In genomic region chr17:47663997-47664941, GRCh38 we compare ENCODE assay signal across 9 cellular contexts. TPM values are rescaled to one million over a fixed set of nuclear protein-coding genes. Genes with fewer than 3 reads are reported as not detected.
A peak's percentile ranks its signal among the peaks of the same experiment; 100 is the strongest.
DNase-seq lines count a peak whose midpoint lies in the region; ATAC-seq, FAIRE-seq and TF ChIP-seq lines count a peak whose summit lies in the region.
"Had no signal": no experiment of that assay in that cellular context is flagged by ENCODE, and none has a peak within 500 bp of the region (broad histone marks: within the 10 kb centered on the region; RNA-seq: fewer than 3 reads in every experiment).

No MANE protein-coding gene starts in this region.

- H3K27me3 ChIP-seq in KMS-11 (ENCODE audit: insufficient read depth, low read depth) (no peaks in the 10 kb centered on the region), osteoblast (ENCODE audit: insufficient read depth, low read length) (no peaks in the 10 kb centered on the region)

- no peaks in the 10 kb centered on the region for H3K9me3 Mint-ChIP-seq in type B pancreatic cell
- H3K9me3 Mint-ChIP-seq: dendritic cell treated with granulocyte-macrophage colony-stimulating factor and Interleukin-4, amounts not matched to agents 40 ng/mL and 50 ng/mL, for 4 days had no signal

- DNase-seq in DMS53 treated with DMSO at 0.1 percent for 48 hours (lab: John Stamatoyannopoulos, UW; ENCODE audit: unreplicated experiment) (peak; percentile 66), RCC 7860 (ENCODE audit: low spot score) (peak; percentile 54), fibroblast of the conjunctiva (ENCODE audit: low read depth) (peak; percentile 47), osteoblast (ENCODE audit: insufficient read length, low spot score, missing footprints) (peak; percentile 44), type B pancreatic cell (ENCODE audit: extremely low spot score, unreplicated experiment) (no peak)
- peak; percentile 24 to 43 for DNase-seq in activated T-helper 1 cell treated with anti-CD3 and anti-CD28 coated beads, Interleukin-2, amount 50 U/mL, for 16 hours (ENCODE audit: low read depth in 1 of 2, low spot score in 1 of 2)

- no peak overlapping the region for H3K27ac Mint-ChIP-seq in type B pancreatic cell
- H3K27ac Mint-ChIP-seq: dendritic cell treated with granulocyte-macrophage colony-stimulating factor and Interleukin-4, amounts not matched to agents 40 ng/mL and 50 ng/mL, for 4 days had no signal

- H3K4me1 Mint-ChIP-seq in type B pancreatic cell (ENCODE audit: unreplicated experiment): peaks cover 6% of the 10 kb centered on the region

- no peak for FAIRE-seq in RCC 7860 (lab: Jason Lieb, UNC)

- TF ChIP-seq CTCF in KMS-11 (conservative IDR thresholded peaks at IDR 0.05; ENCODE audit: low read depth, low read length) (peak; percentile 82), osteoblast (IDR thresholded peaks at IDR 0.05; ENCODE audit: extremely low read depth, low read depth, low read length) (peak; percentile 80), type B pancreatic cell (conservative IDR thresholded peaks at IDR 0.05) (peak; percentile 92)

- no peaks in the 10 kb centered on the region for H3K9me3 ChIP-seq in osteoblast (ENCODE audit: low read depth, low read length)

- no peak for ATAC-seq in GM21825 (IDR thresholded peaks at IDR 0.05; ENCODE audit: unreplicated experiment)

- no peak overlapping the region for H3K4me2 ChIP-seq in KMS-11
- no peak overlapping the region for H3K4me2 ChIP-seq in osteoblast (ENCODE audit: insufficient read depth, low read length)

- no peak overlapping the region for H3K4me3 Mint-ChIP-seq in type B pancreatic cell
- H3K4me3 Mint-ChIP-seq: dendritic cell treated with granulocyte-macrophage colony-stimulating factor and Interleukin-4, amounts not matched to agents 40 ng/mL and 50 ng/mL, for 4 days had no signal

- H3K27ac ChIP-seq in KMS-11: no peak overlapping the region
- H3K27ac ChIP-seq in osteoblast (ENCODE audit: low read depth, low read length): no peak overlapping the region

- H3K36me3 ChIP-seq in KMS-11 (ENCODE audit: insufficient read depth): peaks cover 57% of the 10 kb centered on the region
- H3K36me3 ChIP-seq in osteoblast (ENCODE audit: insufficient read depth, low read length): peaks cover 96% of the 10 kb centered on the region

- H3K4me3 ChIP-seq in KMS-11 (IDR thresholded peaks at IDR 0.05; ENCODE audit: insufficient read depth, low read depth, low read length): no peak overlapping the region
- H3K4me3 ChIP-seq in osteoblast (ENCODE audit: insufficient read depth, low read length): no peak overlapping the region

- H2AFZ ChIP-seq in KMS-11 (ENCODE audit: low read depth): no peak overlapping the region
- H2AFZ ChIP-seq in osteoblast (ENCODE audit: low read length): no peak overlapping the region

- H3K79me2 ChIP-seq in KMS-11 (ENCODE audit: insufficient read depth, low read depth) (peaks cover 40% of the 10 kb centered on the region), osteoblast (ENCODE audit: insufficient read depth, low read length) (peaks cover 45% of the 10 kb centered on the region)

- peaks cover 21% of the 10 kb centered on the region for H3K36me3 Mint-ChIP-seq in type B pancreatic cell

- H4K20me1 ChIP-seq in KMS-11 (ENCODE audit: insufficient read depth) (0 out of 2 replicates have a peak, but pooled peaks cover 5% of the 10 kb centered on the region), osteoblast (ENCODE audit: insufficient read depth, low read length) (peaks cover 36% of the 10 kb centered on the region)

- H3K27me3 Mint-ChIP-seq in type B pancreatic cell: no peaks in the 10 kb centered on the region
- H3K27me3 Mint-ChIP-seq: dendritic cell treated with granulocyte-macrophage colony-stimulating factor and Interleukin-4, amounts not matched to agents 40 ng/mL and 50 ng/mL, for 4 days had no signal

- H3K4me1 ChIP-seq in KMS-11 (ENCODE audit: low read depth, poor library complexity, severe bottlenecking) (peaks cover 65% of the 10 kb centered on the region), osteoblast (ENCODE audit: insufficient read depth, low read length) (peaks cover 7% of the 10 kb centered on the region)

- H3K9ac ChIP-seq in KMS-11: no peak overlapping the region

RNA-seq across cellular contexts. Expression of gene KPNB1, which starts 14.6 kb away (rescaled TPM):
- total RNA-seq in osteoblast: 331 and 351 TPM in 2 replicates
- 300 and 372 TPM in 2 replicates for total RNA-seq in type B pancreatic cell (ENCODE audit: low replicate concordance)

RNA-seq across cellular contexts. Expression of gene TBKBP1, which starts 29.7 kb away (rescaled TPM):
- 11.8 and 11.9 TPM in 2 replicates for total RNA-seq in osteoblast
- 10.5 and 19.7 TPM in 2 replicates for total RNA-seq in type B pancreatic cell (ENCODE audit: low replicate concordance)
